27 cellular contexts compared by ENCODE assay signal in genomic region chr6:41630069-41630468, GRCh38. TPM values are rescaled to one million over a fixed set of nuclear protein-coding genes. Genes with fewer than 3 reads are reported as not detected.
"Had no signal": no experiment of that assay in that cellular context is flagged by ENCODE, and none has a peak within 500 bp of the region (broad histone marks: within the 10 kb centered on the region; RNA-seq: fewer than 3 reads in every experiment).

No MANE protein-coding gene starts in this region.

- H3K27ac ChIP-seq: ascending aorta, cardiac muscle cell, Peyer's patch, SK-N-MC had no signal

- H3K4me3 ChIP-seq: ascending aorta, cardiac muscle cell, K562, Peyer's patch, SK-N-MC had no signal

- H3K9me3 ChIP-seq: ascending aorta, Peyer's patch had no signal

- H3K36me3 ChIP-seq: ascending aorta, cardiac muscle cell, Peyer's patch had no signal

- DNase-seq: activated CD4-positive, alpha-beta T cell treated with anti-CD3 and anti-CD28 coated beads, Interleukin-2, amount 10 ng/mL, durations not matched to agents 24 days and 14 days; activated CD4-positive, alpha-beta T cell treated with anti-CD3 and anti-CD28 coated beads, Interleukin-2, amount 50 U/mL, for 4 hours; activated CD8-positive, alpha-beta T cell treated with anti-CD3 and anti-CD28 coated beads for 36 hours; activated gamma-delta T cell; activated naive CD4-positive, alpha-beta T cell treated with Interleukin-2 at 50 U/mL for 16 hours; activated naive CD8-positive, alpha-beta T cell treated with anti-CD3 and anti-CD28 coated beads, Interleukin-2, amount 10 ng/mL, durations not matched to agents 7 days and 5 days; activated T-cell treated with anti-CD3 and anti-CD28 coated beads, Interleukin-2, amount 50 U/mL, for 1 hour; amygdala; MM.1S; MV-4-11; NCI-H1092; NCI-H1436 treated with DMSO at 0.1 percent for 48 hours; NCI-H1694 treated with DMSO at 0.1 percent for 48 hours; NCI-H2029; NCI-H345; NCI-H524 treated with DMSO at 0.1 percent for 48 hours; NCI-H748 treated with DMSO at 0.1 percent for 48 hours; NK-92 treated with Interleukin-12 subunit alpha and Interleukin-12 subunit beta, amount 100 ng/mL, for 24 hours; PC-3; Peyer's patch; Right ventricle myocardium superior had no signal

- ATAC-seq: activated CD8-positive, alpha-beta T cell treated with anti-CD3 and anti-CD28 coated beads for 36 hours; PC-3 had no signal

- H3K4me1 ChIP-seq: ascending aorta, Peyer's patch had no signal

- H3K27me3 ChIP-seq: ascending aorta, cardiac muscle cell, Peyer's patch had no signal

RNA-seq across cellular contexts. Expression of gene MDFI, which starts 8.2 kb away (rescaled TPM):
- total RNA-seq: activated CD4-positive, alpha-beta T cell treated with anti-CD3 and anti-CD28 coated beads, Interleukin-2, amount 10 ng/mL, durations not matched to agents 24 days and 14 days; activated CD8-positive, alpha-beta memory T cell treated with anti-CD3 and anti-CD28 coated beads for 36 hours; activated CD8-positive, alpha-beta T cell treated with anti-CD3 and anti-CD28 coated beads for 36 hours; activated naive CD8-positive, alpha-beta T cell treated with anti-CD3 and anti-CD28 coated beads, Interleukin-2, amount 10 ng/mL, durations not matched to agents 7 days and 5 days; activated T-helper 2 cell treated with anti-CD3 and anti-CD28 coated beads, Interferon-gamma antibody, Interleukin-2, Interleukin-4, amounts not matched to agents 10 μg/mL and 5 μg/mL and 100 μg/mL, durations not matched to agents 14 hours and 24 hours and 36 hours; K562 had no signal
